ENCODE assay signal across 1 cellular context in genomic region chr3:177523991-177524438, GRCh38.
A peak's percentile ranks its signal among the peaks of the same experiment; 100 is the strongest.
TF ChIP-seq lines count a peak whose summit lies in the region.

No MANE protein-coding gene starts in this region.

TF ChIP-seq in HepG2, 621 proteins besides CTCF, POLR2A, EP300 and RAD21 (continued from another document and continues in another):
- TF ChIP-seq BCLAF1 (IDR thresholded peaks at IDR 0.05) = no peak
- TF ChIP-seq MIER3 (CRISPR knock-in tag; IDR thresholded peaks at IDR 0.05; ENCODE audit: borderline replicate concordance) = peak; percentile 82
- TF ChIP-seq ZNF770 (CRISPR knock-in tag; IDR thresholded peaks at IDR 0.05) = no peak
- TF ChIP-seq BCL6 (CRISPR knock-in tag; IDR thresholded peaks at IDR 0.05) = peak; percentile 57; the same call in 1 of the 2 replicates
- TF ChIP-seq POGK (CRISPR knock-in tag; conservative IDR thresholded peaks at IDR 0.05) = 0 out of 2 replicates have a peak, but pooled peaks have one; percentile 19
- TF ChIP-seq ZBTB40 (IDR thresholded peaks at IDR 0.05) = no peak
- no peak for TF ChIP-seq ZBTB40 (CRISPR knock-in tag; IDR thresholded peaks at IDR 0.05)
- TF ChIP-seq ZFP41 (CRISPR knock-in tag; IDR thresholded peaks at IDR 0.05; ENCODE audit: borderline replicate concordance) = no peak
- no peak for TF ChIP-seq ZNF781 (CRISPR knock-in tag; IDR thresholded peaks at IDR 0.05; ENCODE audit: borderline replicate concordance, not compliant biosample characterization)
- TF ChIP-seq PHF21A (CRISPR knock-in tag; IDR thresholded peaks at IDR 0.05) = peak; percentile 87
- no peak for TF ChIP-seq MAZ (IDR thresholded peaks at IDR 0.05; ENCODE audit: borderline replicate concordance, low read depth, low read length)
- peak; percentile 35; the same call in 1 of the 2 replicates for TF ChIP-seq MAZ (CRISPR knock-in tag; IDR thresholded peaks at IDR 0.05; ENCODE audit: low read depth)
- TF ChIP-seq KDM5A (IDR thresholded peaks at IDR 0.05; ENCODE audit: borderline replicate concordance, low read length) = no peak
- TF ChIP-seq FOXJ3 (CRISPR knock-in tag; IDR thresholded peaks at IDR 0.05; ENCODE audit: borderline replicate concordance) = peak; percentile 68; the same call in 1 of the 2 replicates
- TF ChIP-seq AHR (CRISPR knock-in tag; IDR thresholded peaks at IDR 0.05) = no peak
- TF ChIP-seq ZNF878 (CRISPR knock-in tag; IDR thresholded peaks at IDR 0.05) = peak; percentile 25; the same call in 1 of the 2 replicates
- peak; percentile 79; the same call in 1 of the 2 replicates for TF ChIP-seq ZSCAN9 (CRISPR knock-in tag; IDR thresholded peaks at IDR 0.05; ENCODE audit: borderline replicate concordance)
- peak; percentile 72 for TF ChIP-seq ATF2 (CRISPR knock-in tag; IDR thresholded peaks at IDR 0.05)
- no peak for TF ChIP-seq PRPF4 (IDR thresholded peaks at IDR 0.05; ENCODE audit: low read depth, low read length, poor library complexity, severe bottlenecking)
- no peak for TF ChIP-seq ZNF326 (CRISPR knock-in tag; IDR thresholded peaks at IDR 0.05; ENCODE audit: borderline replicate concordance)
- no peak for TF ChIP-seq ZSCAN25 (CRISPR knock-in tag; IDR thresholded peaks at IDR 0.05)
- no peak for TF ChIP-seq SSRP1 (CRISPR knock-in tag; IDR thresholded peaks at IDR 0.05)
- no peak for TF ChIP-seq RARG (CRISPR knock-in tag; IDR thresholded peaks at IDR 0.05; ENCODE audit: low read depth)
- TF ChIP-seq HMG20A (CRISPR knock-in tag; IDR thresholded peaks at IDR 0.05; ENCODE audit: borderline replicate concordance) = peak; percentile 96
- TF ChIP-seq ZBTB34 (CRISPR knock-in tag; IDR thresholded peaks at IDR 0.05) = no peak
- peak; percentile 63; the same call in 1 of the 2 replicates for TF ChIP-seq MIER2 (CRISPR knock-in tag; IDR thresholded peaks at IDR 0.05)
- TF ChIP-seq BHLHE40 (IDR thresholded peaks at IDR 0.05; ENCODE audit: low read length) = peak; percentile 6; the same call in 1 of the 2 replicates
- TF ChIP-seq ZKSCAN8 (CRISPR knock-in tag; IDR thresholded peaks at IDR 0.05; ENCODE audit: borderline replicate concordance) = peak; percentile 74
- peak; percentile 63; the same call in 1 of the 2 replicates for TF ChIP-seq RARA (CRISPR knock-in tag; IDR thresholded peaks at IDR 0.05)
- peak; percentile 81 for TF ChIP-seq NCOA2 (CRISPR knock-in tag; IDR thresholded peaks at IDR 0.05)
- TF ChIP-seq GLMP (CRISPR knock-in tag; IDR thresholded peaks at IDR 0.05; ENCODE audit: borderline replicate concordance) = no peak
- TF ChIP-seq ZNF256 (CRISPR knock-in tag; conservative IDR thresholded peaks at IDR 0.05) = no peak
- TF ChIP-seq ELF4 (CRISPR knock-in tag; IDR thresholded peaks at IDR 0.05; ENCODE audit: borderline replicate concordance) = no peak
- no peak for TF ChIP-seq PRMT3 (CRISPR knock-in tag; IDR thresholded peaks at IDR 0.05; ENCODE audit: borderline replicate concordance, low read depth)
- peak; percentile 56; the same call in 1 of the 2 replicates for TF ChIP-seq SALL1 (CRISPR knock-in tag; IDR thresholded peaks at IDR 0.05)
- no peak for TF ChIP-seq TOPORS (CRISPR knock-in tag; IDR thresholded peaks at IDR 0.05)
- 0 out of 2 replicates have a peak, but pooled peaks have one; percentile 23 for TF ChIP-seq ZBTB7B (CRISPR knock-in tag; IDR thresholded peaks at IDR 0.05)
- peak; percentile 70 for TF ChIP-seq SAP130 (CRISPR knock-in tag; IDR thresholded peaks at IDR 0.05; ENCODE audit: low read depth)
- TF ChIP-seq HOXA9 (CRISPR knock-in tag; IDR thresholded peaks at IDR 0.05; ENCODE audit: borderline replicate concordance) = no peak
- TF ChIP-seq POGZ (CRISPR knock-in tag; IDR thresholded peaks at IDR 0.05) = peak; percentile 66; the same call in 1 of the 2 replicates
- TF ChIP-seq ZNF644 (CRISPR knock-in tag; IDR thresholded peaks at IDR 0.05; ENCODE audit: low read depth) = peak; percentile 93; the same call in 1 of the 2 replicates
- 0 out of 2 replicates have a peak, but pooled peaks have one; percentile 30 for TF ChIP-seq ZFX (CRISPR knock-in tag; IDR thresholded peaks at IDR 0.05; ENCODE audit: low read depth)
